ENCODE assay signal across 10 cellular contexts in the genomic region with DNA sequence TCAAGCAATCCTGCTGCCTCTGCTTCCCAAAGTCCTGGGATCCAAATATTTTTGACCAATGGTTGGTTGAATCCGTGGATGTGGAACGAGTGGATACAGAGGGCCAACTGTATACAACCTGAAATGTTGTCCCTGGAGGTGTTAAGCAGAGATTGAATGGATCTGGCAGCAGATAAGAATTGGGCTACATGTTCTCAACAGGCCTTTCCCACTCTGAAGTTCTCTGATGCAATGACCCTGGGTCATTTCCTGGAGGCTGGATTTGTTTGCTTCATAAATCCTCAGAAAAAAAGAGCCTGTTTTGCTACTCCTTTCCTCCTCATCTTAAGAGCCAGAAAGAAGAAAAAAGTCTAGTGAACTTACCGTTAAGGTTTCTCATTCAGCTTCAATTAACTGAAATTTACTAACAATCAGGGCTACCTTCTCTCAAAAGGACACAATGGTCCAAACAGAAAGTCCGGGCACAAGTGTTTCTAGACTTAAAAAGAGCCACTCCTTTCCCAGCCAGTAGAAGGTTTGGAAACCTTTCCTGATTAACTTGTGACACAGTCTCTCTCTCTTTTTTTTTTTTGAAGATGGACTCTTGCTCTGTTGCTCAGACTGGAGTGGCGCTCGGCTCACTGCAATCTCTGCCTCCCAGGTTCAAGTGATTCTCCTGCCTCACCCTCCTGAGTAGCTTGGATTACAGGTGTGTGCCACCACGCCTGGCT. TPM values are rescaled to one million over a fixed set of nuclear protein-coding genes. Genes with fewer than 3 reads are reported as not detected.
DNase-seq lines count a peak whose midpoint lies in the region; ATAC-seq and TF ChIP-seq lines count a peak whose summit lies in the region.
"Had no signal": no experiment of that assay in that cellular context is flagged by ENCODE, and none has a peak within 500 bp of the region (broad histone marks: within the 10 kb centered on the region; RNA-seq: fewer than 3 reads in every experiment).

No MANE protein-coding gene starts in this region.

- DNase-seq in DND-41 (no peak), T-helper 17 cell (no peak), nephron progenitor cell (no peak), GM10248 (ENCODE audit: extremely low spot score) (no peak), medulla oblongata (ENCODE audit: extremely low spot score) (no peak), Ammon's horn (ENCODE audit: low spot score) (no peak)
- DNase-seq: DMS53 had no signal

- H3K9me3 Mint-ChIP-seq in nephron progenitor cell = peaks cover 4% of the 10 kb centered on the region

- H3K36me3 ChIP-seq in DND-41 (ENCODE audit: insufficient read depth, low read length) = peaks cover 26% of the 10 kb centered on the region
- H3K36me3 ChIP-seq in endocrine pancreas (ENCODE audit: control insufficient read depth, insufficient read depth, low read length) = no peaks in the 10 kb centered on the region
- H3K36me3 ChIP-seq: ascending aorta had no signal

- no peaks in the 10 kb centered on the region for H3K36me3 Mint-ChIP-seq in T-helper 17 cell (ENCODE audit: low read depth)
- H3K36me3 Mint-ChIP-seq in nephron progenitor cell (ENCODE audit: low read depth) = peaks cover 5% of the 10 kb centered on the region

- H3K9me3 ChIP-seq in DND-41 (ENCODE audit: insufficient read depth, low read length, severe bottlenecking) (no peaks in the 10 kb centered on the region), T-helper 17 cell (ENCODE audit: control insufficient read depth, low read length, poor library complexity, severe bottlenecking) (no peaks in the 10 kb centered on the region), endocrine pancreas (ENCODE audit: control insufficient read depth, low read length) (no peaks in the 10 kb centered on the region)
- H3K9me3 ChIP-seq: ascending aorta had no signal

- H3K4me3 ChIP-seq in DND-41 (ENCODE audit: low read depth in 1 of 2, low read length in 2 of 2) (no peak overlapping the region), endocrine pancreas (ENCODE audit: control insufficient read depth, insufficient read depth, low read length) (peak overlapping the region; percentile 19)
- H3K4me3 ChIP-seq: ascending aorta had no signal

- H3K27ac Mint-ChIP-seq in T-helper 17 cell = peak overlapping the region; percentile 86
- H3K27ac Mint-ChIP-seq in nephron progenitor cell = peak overlapping the region; percentile 80

- H3K4me1 Mint-ChIP-seq in T-helper 17 cell (peaks cover 55% of the 10 kb centered on the region), nephron progenitor cell (peaks cover 27% of the 10 kb centered on the region)

- CTCF ChIA-PET in GM10248 (lab: Yijun Ruan, JAX) = interaction anchor here (13.5 kb wide), 1 partner anchor 10 kb away, joined by 293 read pairs; no protein-coding TSS in a partner anchor

- POLR2A ChIA-PET in GM10248 (lab: Yijun Ruan, JAX) = interaction anchor here (0.5 kb wide), 1 partner anchor 121 kb away, joined by 5 read pairs; no protein-coding TSS in a partner anchor

- H3K4me3 Mint-ChIP-seq in T-helper 17 cell (peak overlapping the region; percentile 68), nephron progenitor cell (no peak overlapping the region)

- H3K4me1 ChIP-seq in DND-41 (ENCODE audit: insufficient read depth, low read length) (peaks cover 96% of the 10 kb centered on the region), endocrine pancreas (ENCODE audit: control insufficient read depth, insufficient read depth, low read length) (no peaks in the 10 kb centered on the region)

- ATAC-seq in DND-41 (ENCODE audit: insufficient read depth, low read depth) (no peak), T-helper 17 cell (no peak), HG03460 (IDR thresholded peaks at IDR 0.05; ENCODE audit: unreplicated experiment) (no peak)

- H3K27me3 Mint-ChIP-seq in T-helper 17 cell (no peaks in the 10 kb centered on the region), nephron progenitor cell (ENCODE audit: low read depth, poor library complexity) (peaks cover 12% of the 10 kb centered on the region)

- no peak overlapping the region for H3K9ac ChIP-seq in DND-41 (ENCODE audit: low read depth, low read length)
- no peak overlapping the region for H3K9ac ChIP-seq in endocrine pancreas (ENCODE audit: control insufficient read depth, insufficient read depth, low read length)

- H2AFZ ChIP-seq in DND-41 (ENCODE audit: low read depth, low read length) = no peak overlapping the region

- TF ChIP-seq CTCF in DND-41 (IDR thresholded peaks at IDR 0.05; ENCODE audit: borderline replicate concordance, extremely low read depth, low read length, poor library complexity, severe bottlenecking) = no peak
- TF ChIP-seq CTCF in nephron progenitor cell (IDR thresholded peaks at IDR 0.05) = no peak
- no peak for TF ChIP-seq CTCF in GM10248 (IDR thresholded peaks at IDR 0.05; ENCODE audit: control extremely low read depth, extremely low read depth, low read depth, missing control alignments)

- peak overlapping the region; percentile 83 for H3K27ac ChIP-seq in DND-41 (ENCODE audit: low read length)
- H3K27ac ChIP-seq: ascending aorta had no signal

- H3K4me2 ChIP-seq in DND-41 (ENCODE audit: insufficient read depth, low read length) = peak overlapping the region; percentile 83; the same call in 1 of the 2 replicates

- peaks cover 96% of the 10 kb centered on the region for H3K79me2 ChIP-seq in DND-41 (ENCODE audit: insufficient read depth, low read length)

- no peaks in the 10 kb centered on the region for H3K27me3 ChIP-seq in DND-41 (ENCODE audit: insufficient read depth, low read length, poor library complexity)
- no peaks in the 10 kb centered on the region for H3K27me3 ChIP-seq in endocrine pancreas (ENCODE audit: control insufficient read depth, insufficient read depth, low read length)
- H3K27me3 ChIP-seq: ascending aorta had no signal

- H4K20me1 ChIP-seq in DND-41 (ENCODE audit: insufficient read depth, low read length) = peaks cover 2% of the 10 kb centered on the region; the same call in 1 of the 2 replicates

RNA-seq across cellular contexts. Expression of a gene that starts 6.5 kb away (rescaled TPM):
- 10 to 100 TPM; 70.2 to 71.0 TPM for total RNA-seq in T-helper 17 cell
